ENCODE assay signal across 19 cellular contexts in the genomic region with DNA sequence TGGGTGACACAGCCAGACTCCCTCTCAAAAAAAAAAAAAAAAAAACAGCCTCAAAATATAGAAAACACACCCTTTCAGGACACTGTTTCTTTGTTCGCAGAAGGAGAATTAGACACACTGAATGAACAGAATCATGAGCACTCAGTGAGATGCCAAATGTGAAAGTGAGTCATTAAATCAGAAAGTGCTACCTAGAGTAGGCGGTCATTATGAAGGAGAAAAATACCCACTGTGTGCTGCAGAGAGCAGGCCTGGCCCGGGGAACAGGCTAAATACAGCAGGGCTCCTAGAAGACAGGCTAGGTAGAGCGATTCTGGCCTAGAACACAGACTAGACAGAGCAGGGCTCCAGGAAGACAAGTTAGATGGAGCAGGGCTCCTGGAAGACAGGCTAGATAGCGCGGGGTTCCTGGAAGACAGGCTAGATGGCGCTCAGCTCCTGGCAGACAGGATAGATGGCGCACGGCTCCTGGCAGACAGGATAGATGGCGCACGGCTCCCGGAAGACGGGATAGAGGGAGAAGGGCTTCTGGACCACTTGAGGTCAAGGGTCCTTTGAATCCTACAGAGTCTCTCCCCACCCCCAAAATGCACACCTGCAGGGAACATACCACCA. TPM values are rescaled to one million over a fixed set of nuclear protein-coding genes. Genes with fewer than 3 reads are reported as not detected.
A peak's percentile ranks its signal among the peaks of the same experiment; 100 is the strongest.
DNase-seq lines count a peak whose midpoint lies in the region; ATAC-seq, FAIRE-seq and TF ChIP-seq lines count a peak whose summit lies in the region.
"Had no signal": no experiment of that assay in that cellular context is flagged by ENCODE, and none has a peak within 500 bp of the region (broad histone marks: within the 10 kb centered on the region; RNA-seq: fewer than 3 reads in every experiment).

No MANE protein-coding gene starts in this region.

- no peak overlapping the region for H3K4me2 ChIP-seq in A549
- H3K4me2 ChIP-seq in hepatocyte: no peak overlapping the region

- H3K4me1 ChIP-seq in A549 (no peaks in the 10 kb centered on the region), hepatocyte (ENCODE audit: insufficient read depth) (no peaks in the 10 kb centered on the region)
- H3K4me1 ChIP-seq: colonic mucosa, heart left ventricle, lower lobe of right lung, right atrium auricular region had no signal

- H3K9me2 ChIP-seq in hepatocyte (replicated peaks; ENCODE audit: insufficient read depth): no peaks in the 10 kb centered on the region

- 80% methylated on average over 13 of the region's 13 CpGs for WGBS in A549 (ENCODE audit: missing lambda C conversion rate)
- WGBS in hepatocyte (ENCODE audit: low lambda C conversion rate, missing lambda C conversion rate): 91% methylated on average over 12 of the region's 13 CpGs

- H3K27me3 ChIP-seq in hepatocyte: no peaks in the 10 kb centered on the region
- H3K27me3 ChIP-seq: colonic mucosa, right atrium auricular region had no signal

- FAIRE-seq in A549 (lab: Jason Lieb, UNC) (no peak), D721Med (lab: Jason Lieb, UNC) (no peak)
- FAIRE-seq: endometrium had no signal

- ATAC-seq in A549: peak; percentile 58 to 67; a peak in 5 of 6 replicates
- ATAC-seq: heart left ventricle, lower lobe of right lung had no signal

- H3K9me3 ChIP-seq in A549 (no peaks in the 10 kb centered on the region), hepatocyte (ENCODE audit: low read depth) (no peaks in the 10 kb centered on the region)
- H3K9me3 ChIP-seq: colonic mucosa, heart left ventricle, lower lobe of right lung, right atrium auricular region, thoracic aorta had no signal

- DNase-seq in A549 (ENCODE audit: low read depth in 1 of 2, low spot score in 1 of 2) (no peak), D721Med (ENCODE audit: insufficient read length, low spot score) (no peak), RPMI7951 (ENCODE audit: low read depth) (peak; percentile 30), foreskin melanocyte (peak; percentile 75), COLO668 (lab: John Stamatoyannopoulos, UW; ENCODE audit: unreplicated experiment) (no peak), hepatocyte (ENCODE audit: low spot score) (no peak), NOMO-1 (lab: John Stamatoyannopoulos, UW; ENCODE audit: unreplicated experiment in 2 of 2) (no peak)
- DNase-seq: activated CD4-positive, alpha-beta T cell treated with anti-CD3 and anti-CD28 coated beads, Interleukin-2, amount 10 ng/mL, durations not matched to agents 24 days and 14 days; Calu3; colonic mucosa; GDM1; HCEC 1CT; heart left ventricle; IMR-90; lower lobe of right lung; SW 1271 had no signal

- POLR2A ChIA-PET in A549 (lab: Yijun Ruan, JAX): no interaction called here

- TF ChIP-seq POLR2A in A549 (IDR thresholded peaks at IDR 0.05; ENCODE audit: low read length): no peak

- no peak for TF ChIP-seq CTCF in A549 (IDR thresholded peaks at IDR 0.05)
- peak; percentile 25 for TF ChIP-seq CTCF in D721Med (IDR thresholded peaks at IDR 0.05; ENCODE audit: insufficient read depth, missing control alignments)
- TF ChIP-seq CTCF in hepatocyte (IDR thresholded peaks at IDR 0.05; ENCODE audit: poor library complexity): no peak

- H2AFZ ChIP-seq in hepatocyte: no peak overlapping the region

- TF ChIP-seq EP300 in A549 (IDR thresholded peaks at IDR 0.05): no peak

- no peaks in the 10 kb centered on the region for H4K20me1 ChIP-seq in hepatocyte (ENCODE audit: insufficient read depth, poor library complexity, severe bottlenecking)

- H3K4me3 ChIP-seq in A549 (no peak overlapping the region), hepatocyte (no peak overlapping the region)
- H3K4me3 ChIP-seq: colonic mucosa, heart left ventricle, lower lobe of right lung, right atrium auricular region, thoracic aorta had no signal

- H3K36me3 ChIP-seq in hepatocyte (replicated peaks; ENCODE audit: insufficient read depth, low read depth): no peaks in the 10 kb centered on the region
- H3K36me3 ChIP-seq: colonic mucosa, heart left ventricle, lower lobe of right lung, right atrium auricular region, thoracic aorta had no signal

- H3K27ac ChIP-seq in A549 (no peak overlapping the region), hepatocyte (no peak overlapping the region)
- H3K27ac ChIP-seq: colonic mucosa, heart left ventricle, lower lobe of right lung, right atrium auricular region, thoracic aorta had no signal

- TF ChIP-seq RAD21 in A549 (conservative IDR thresholded peaks at IDR 0.05 in 1 of 2, IDR thresholded peaks at IDR 0.05 in 1 of 2): no peak

- CTCF ChIA-PET in A549 (lab: Yijun Ruan, JAX): interaction anchor here (0.9 to 2.2 kb wide), 3 partner anchors 13 to 279 kb away, joined by 3 to 13 read pairs (median 4); a partner anchor contains a TSS

- no peaks in the 10 kb centered on the region for H3K79me2 ChIP-seq in hepatocyte

TF ChIP-seq in A549, 52 proteins besides CTCF, POLR2A, EP300 and RAD21:
- TF ChIP-seq FOSL2 (IDR thresholded peaks at IDR 0.05): no peak
- TF ChIP-seq FOSL2 (CRISPR knock-in tag; IDR thresholded peaks at IDR 0.05): no peak
- no peak for TF ChIP-seq GATA3 (IDR thresholded peaks at IDR 0.05; ENCODE audit: borderline replicate concordance)
- TF ChIP-seq CEBPB (IDR thresholded peaks at IDR 0.05): no peak
- no peak for TF ChIP-seq HEYL (CRISPR knock-in tag; IDR thresholded peaks at IDR 0.05)
- no peak for TF ChIP-seq JUNB (IDR thresholded peaks at IDR 0.05)

RNA-seq across cellular contexts. Expression of a gene that starts 43.3 kb away (rescaled TPM):
- polyA plus RNA-seq in A549 (2011; rRNA removed): 69.8 and 90.1 TPM in 2 replicates
- polyA plus RNA-seq in A549 (2012; cell fraction: cytosol; rRNA removed): 61.4 and 85.0 TPM in 2 replicates
- 41.1 and 53.5 TPM in 2 replicates for polyA plus RNA-seq in A549 (2012; cell fraction: nucleus; rRNA removed)
- polyA plus RNA-seq in A549 (2017; fragmentation: RNase III; extraction: RNeasy Plus Mini Kit Qiagen cat#74134 plus additional on column Dnase treatment): 24.9 to 27.8 TPM (median 25.9 TPM) in 3 replicates
- 82.8 and 106 TPM in 2 replicates for polyA minus RNA-seq in A549 (2011; rRNA and poly(A)+ RNA removed)
- total RNA-seq in RPMI7951 (2014; rRNA removed; shearing (Covaris generic)): 34.5 and 41.3 TPM in 2 replicates
- 22.8 and 26.8 TPM in 2 replicates for total RNA-seq in hepatocyte
- 24.3 and 24.6 TPM in 2 replicates for polyA plus RNA-seq in hepatocyte

Comparison
In these comparisons a context has a peak if more than half of its experiments do, and no peak if none do; other contexts are left out.
1. DNase-seq: peak in RPMI7951 (single experiment) and foreskin melanocyte (single experiment); none in A549 (0 of 2), D721Med (single experiment), COLO668 (single experiment), hepatocyte (single experiment) and NOMO-1 (0 of 2).